In genomic region chr2:86490245-86490644, GRCh38 we compare ENCODE assay signal across 16 cellular contexts. TPM values are rescaled to one million over a fixed set of nuclear protein-coding genes. Genes with fewer than 3 reads are reported as not detected.
DNase-seq lines count a peak whose midpoint lies in the region; ATAC-seq and TF ChIP-seq lines count a peak whose summit lies in the region.
"Had no signal": no experiment of that assay in that cellular context is flagged by ENCODE, and none has a peak within 500 bp of the region (broad histone marks: within the 10 kb centered on the region; RNA-seq: fewer than 3 reads in every experiment).

No MANE protein-coding gene starts in this region.

- no peak for TF ChIP-seq POLR2A in gastroesophageal sphincter (IDR thresholded peaks at IDR 0.05)
- TF ChIP-seq POLR2A in gastrocnemius medialis (IDR thresholded peaks at IDR 0.05): no peak

- H3K27ac ChIP-seq in ascending aorta (peak overlapping the region; percentile 5 to 47), gastroesophageal sphincter (peak overlapping the region; percentile 61 to 74 (median 73)), gastrocnemius medialis (peak overlapping the region; percentile 27 to 63 (median 54))

- no peak for ATAC-seq in gastroesophageal sphincter
- ATAC-seq in gastrocnemius medialis: peak; percentile 38 to 75
- ATAC-seq in HG02938 (IDR thresholded peaks at IDR 0.05; ENCODE audit: unreplicated experiment): no peak
- ATAC-seq: HepG2 had no signal

- H3K4me1 ChIP-seq in ascending aorta: peaks cover 0 to 11% of the 10 kb centered on the region in 2 donors
- peaks cover 5 to 34% (median 8%) of the 10 kb centered on the region in 3 donors for H3K4me1 ChIP-seq in gastroesophageal sphincter
- H3K4me1 ChIP-seq in gastrocnemius medialis: peaks cover 33 to 37% of the 10 kb centered on the region in 2 donors

- no peaks in the 10 kb centered on the region for H3K27me3 ChIP-seq in ascending aorta
- H3K27me3 ChIP-seq in gastroesophageal sphincter: no peaks in the 10 kb centered on the region
- no peaks in the 10 kb centered on the region for H3K27me3 ChIP-seq in gastrocnemius medialis

- H3K9me3 Mint-ChIP-seq in activated naive CD8-positive, alpha-beta T cell (ENCODE audit: low read depth): no peaks in the 10 kb centered on the region
- peaks cover 5% of the 10 kb centered on the region for H3K9me3 Mint-ChIP-seq in activated naive CD8-positive, alpha-beta T cell treated with anti-CD3 and anti-CD28 coated beads for 36 hours

- H3K36me3 ChIP-seq in ascending aorta: peaks cover 67 to 90% of the 10 kb centered on the region in 2 donors
- peaks cover 7 to 96% of the 10 kb centered on the region in 2 donors for H3K36me3 ChIP-seq in gastroesophageal sphincter
- H3K36me3 ChIP-seq in gastrocnemius medialis: peaks cover 0 to 59% of the 10 kb centered on the region in 2 donors

- in situ Hi-C loops in gastrocnemius medialis (cut with MboI; ENCODE audit: low sequenced_read_pairs in 4 of 4): no loop called here

- H3K4me3 ChIP-seq in ascending aorta: no peak overlapping the region
- H3K4me3 ChIP-seq in gastroesophageal sphincter: no peak overlapping the region
- H3K4me3 ChIP-seq in gastrocnemius medialis: no peak overlapping the region

- TF ChIP-seq EP300 in gastroesophageal sphincter (IDR thresholded peaks at IDR 0.05): no peak

- 73 to 89% methylated on average over 4 of the region's 4 CpGs for WGBS in gastroesophageal sphincter (ENCODE audit: low coverage in 1 of 2), 2 donors

- DNase-seq in activated naive CD8-positive, alpha-beta T cell treated with anti-CD3 and anti-CD28 coated beads for 36 hours: no peak
- DNase-seq in ascending aorta (ENCODE audit: low spot score in 2 of 2): no peak
- no peak for DNase-seq in gastrocnemius medialis
- no peak for DNase-seq in NCI-H774 (lab: John Stamatoyannopoulos, UW)
- no peak for DNase-seq in NAMALWA (ENCODE audit: low spot score)
- DNase-seq: Calu3; CD4-positive, alpha-beta T cell; KBM-7; NCI-H1694 treated with DMSO at 0.1 percent for 48 hours; NCI-H2227 treated with DMSO at 0.1 percent for 48 hours; NCI-H510A treated with DMSO at 0.1 percent for 48 hours; SHP77 had no signal

- no peaks in the 10 kb centered on the region for H3K27me3 Mint-ChIP-seq in activated naive CD8-positive, alpha-beta T cell
- H3K27me3 Mint-ChIP-seq in activated naive CD8-positive, alpha-beta T cell treated with anti-CD3 and anti-CD28 coated beads for 36 hours: no peaks in the 10 kb centered on the region
- H3K27me3 Mint-ChIP-seq: CD4-positive, alpha-beta T cell had no signal

- H3K9me3 ChIP-seq in ascending aorta (no peaks in the 10 kb centered on the region), gastroesophageal sphincter (no peaks in the 10 kb centered on the region), gastrocnemius medialis (no peaks in the 10 kb centered on the region)

- no peak overlapping the region for H3K4me3 Mint-ChIP-seq in activated naive CD8-positive, alpha-beta T cell
- no peak overlapping the region for H3K4me3 Mint-ChIP-seq in activated naive CD8-positive, alpha-beta T cell treated with anti-CD3 and anti-CD28 coated beads for 36 hours
- H3K4me3 Mint-ChIP-seq: CD4-positive, alpha-beta T cell had no signal

- H3K4me1 Mint-ChIP-seq in activated naive CD8-positive, alpha-beta T cell (ENCODE audit: low read depth): peaks cover 23% of the 10 kb centered on the region
- peaks cover 8% of the 10 kb centered on the region for H3K4me1 Mint-ChIP-seq in activated naive CD8-positive, alpha-beta T cell treated with anti-CD3 and anti-CD28 coated beads for 36 hours

- peak overlapping the region; percentile 68 for H3K27ac Mint-ChIP-seq in activated naive CD8-positive, alpha-beta T cell
- H3K27ac Mint-ChIP-seq in activated naive CD8-positive, alpha-beta T cell treated with anti-CD3 and anti-CD28 coated beads for 36 hours: no peak overlapping the region

- TF ChIP-seq CTCF in ascending aorta (IDR thresholded peaks at IDR 0.05) (no peak), gastroesophageal sphincter (IDR thresholded peaks at IDR 0.05) (no peak), gastrocnemius medialis (IDR thresholded peaks at IDR 0.05 in 4 of 5, conservative IDR thresholded peaks at IDR 0.05 in 1 of 5) (no peak)

- H3K36me3 Mint-ChIP-seq in activated naive CD8-positive, alpha-beta T cell: peaks cover 37% of the 10 kb centered on the region
- peaks cover 66% of the 10 kb centered on the region for H3K36me3 Mint-ChIP-seq in activated naive CD8-positive, alpha-beta T cell treated with anti-CD3 and anti-CD28 coated beads for 36 hours

- intact Hi-C loops in ascending aorta (cut with DNase I) (no loop called here), gastrocnemius medialis (cut with DNase I; ENCODE audit: low total_unique reads) (no loop called here)

RNA-seq across cellular contexts. Expression of gene KDM3A, which starts 49.1 kb away (rescaled TPM):
- total RNA-seq in activated naive CD8-positive, alpha-beta T cell treated with anti-CD3 and anti-CD28 coated beads for 36 hours: 10 to 100 TPM; 55.5 to 57.3 TPM
- 18.4 TPM for total RNA-seq in ascending aorta
- 10 to 100 TPM; 40.5 to 81.8 (median 63.2) TPM for total RNA-seq in gastroesophageal sphincter
- 10 to 100 TPM; 20.7 to 36.8 (median 26.1) TPM for total RNA-seq in gastrocnemius medialis

Comparison
In these comparisons a context has a peak if more than half of its experiments do, and no peak if none do; other contexts are left out.
1. ATAC-seq: peak in gastrocnemius medialis (2 of 2); none in gastroesophageal sphincter (single experiment) and HG02938 (single experiment).
2. Peak in every context shown above with its lines, with median percentiles within 50 percentile points of each other: H3K27ac ChIP-seq.